Comparison of ENCODE assay signal across 13 cellular contexts in genomic region chr15:83444936-83445335, GRCh38. TPM values are rescaled to one million over a fixed set of nuclear protein-coding genes. Genes with fewer than 3 reads are reported as not detected.
A peak's percentile ranks its signal among the peaks of the same experiment; 100 is the strongest.
DNase-seq lines count a peak whose midpoint lies in the region; ATAC-seq and TF ChIP-seq lines count a peak whose summit lies in the region.
"Had no signal": no experiment of that assay in that cellular context is flagged by ENCODE, and none has a peak within 500 bp of the region (broad histone marks: within the 10 kb centered on the region; RNA-seq: fewer than 3 reads in every experiment).

No MANE protein-coding gene starts in this region.

- POLR2A ChIA-PET in WTC11 (lab: Charles Lee): no interaction called here

- H3K4me1 Mint-ChIP-seq in WTC11: peaks cover 25% of the 10 kb centered on the region

- DNase-seq in Ammon's horn (ENCODE audit: low spot score) (peak; percentile 40), WTC11 (ENCODE audit: low spot score) (no peak), globus pallidus (ENCODE audit: low spot score) (peak; percentile 55), pons (ENCODE audit: low spot score) (peak; percentile 58), EL (no peak), SK-N-DZ (ENCODE audit: low spot score) (no peak)
- DNase-seq: ACHN; BE2C; CD4-positive, alpha-beta memory T cell; DMS53 had no signal

- CTCF ChIA-PET in WTC11 (lab: Charles Lee): interaction anchor here (0.9 to 5.0 kb wide), 5 partner anchors 8 to 196 kb away, joined by 3 to 83 read pairs (median 7); no protein-coding TSS in a partner anchor

- H3K9me3 Mint-ChIP-seq in WTC11: no peaks in the 10 kb centered on the region

- no peaks in the 10 kb centered on the region for H3K36me3 Mint-ChIP-seq in WTC11
- H3K36me3 Mint-ChIP-seq: CD4-positive, alpha-beta memory T cell had no signal

- H3K4me3 Mint-ChIP-seq in WTC11: no peak overlapping the region
- H3K4me3 Mint-ChIP-seq: CD4-positive, alpha-beta memory T cell had no signal

- peaks cover 21% of the 10 kb centered on the region for H3K27me3 Mint-ChIP-seq in WTC11 (ENCODE audit: low read depth)

- ATAC-seq in WTC11 (no peak), HG02571 (IDR thresholded peaks at IDR 0.05; ENCODE audit: unreplicated experiment) (no peak)
- ATAC-seq: HCT116 had no signal

- no peak for TF ChIP-seq CTCF in WTC11 (IDR thresholded peaks at IDR 0.05)

- H3K27ac Mint-ChIP-seq in WTC11: no peak overlapping the region
- H3K27ac Mint-ChIP-seq: CD4-positive, alpha-beta memory T cell had no signal

TF ChIP-seq in WTC11, 78 proteins besides CTCF, POLR2A, EP300 and RAD21:
- TF ChIP-seq ERG (CRISPR knock-in tag; IDR thresholded peaks at IDR 0.05) (no peak), ZNF396 (CRISPR knock-in tag; IDR thresholded peaks at IDR 0.05; ENCODE audit: borderline replicate concordance) (no peak), NR3C1 (CRISPR knock-in tag; conservative IDR thresholded peaks at IDR 0.05; ENCODE audit: low read depth) (no peak), TEAD1 (CRISPR knock-in tag; IDR thresholded peaks at IDR 0.05) (no peak), HMGA2 (CRISPR knock-in tag; IDR thresholded peaks at IDR 0.05) (peak; percentile 28; the same call in 1 of the 2 replicates), ZNF317 (CRISPR knock-in tag; IDR thresholded peaks at IDR 0.05; ENCODE audit: borderline replicate concordance, low read depth) (no peak)

RNA-seq across cellular contexts. Expression of gene SH3GL3, which starts 2.2 kb away (rescaled TPM):
- 7.8 to 9.2 TPM (median 8.0 TPM) in 3 replicates for total RNA-seq in WTC11 (2021)
- 33.6 and 51.4 TPM in 2 replicates for polyA plus RNA-seq in SK-N-DZ (2014; cell fraction: cytosol; rRNA removed)
- polyA plus RNA-seq in SK-N-DZ (2014; cell fraction: nucleus; rRNA removed): 44.0 and 46.8 TPM in 2 replicates
- total RNA-seq: A172; CD4-positive, alpha-beta memory T cell had no signal

Comparison
In these comparisons a context has a peak if more than half of its experiments do, and no peak if none do; other contexts are left out.
1. DNase-seq: peak in Ammon's horn (single experiment), globus pallidus (single experiment) and pons (single experiment); none in WTC11 (single experiment), EL (single experiment) and SK-N-DZ (single experiment).